ENCODE assay signal across 25 cellular contexts in the genomic region with DNA sequence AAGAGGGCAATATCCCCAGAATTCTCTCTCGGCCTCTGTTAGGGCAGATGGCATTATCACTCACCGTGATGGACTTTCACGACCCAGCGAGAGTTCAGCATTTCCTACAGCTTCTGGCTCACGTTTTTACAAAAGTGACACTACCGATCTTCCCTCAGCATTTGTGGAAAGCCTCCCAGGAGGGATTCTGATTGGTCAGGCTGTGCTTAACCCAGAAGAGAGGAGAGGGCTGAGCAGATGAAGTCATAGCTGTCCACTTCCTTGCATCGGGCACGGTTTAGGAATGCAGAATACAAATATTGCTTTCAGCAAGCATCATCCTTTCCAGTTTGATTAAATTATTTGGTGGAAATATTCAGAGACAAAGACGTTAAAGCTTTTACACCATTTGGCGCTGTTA.
"Had no signal": no experiment of that assay in that cellular context is flagged by ENCODE, and none has a peak within 500 bp of the region (broad histone marks: within the 10 kb centered on the region; RNA-seq: fewer than 3 reads in every experiment).

No MANE protein-coding gene starts in this region.

- H3K4me3 Mint-ChIP-seq: dendritic cell treated with granulocyte-macrophage colony-stimulating factor and Interleukin-4, amounts not matched to agents 40 ng/mL and 50 ng/mL, for 4 days; endodermal cell; stimulated activated naive B cell treated with anti-CD40 and anti-IgM and Interleukin-4, amounts not matched to agents 10 μg/mL and 1 μg/mL and 100 μg/mL, for 72 hours; stimulated activated naive CD8-positive, alpha-beta T cell treated with anti-CD3 and anti-CD28 coated beads, Interleukin-15, Interleukin-2, amounts not matched to agents 100 ng/mL and 50 ng/mL, for 24 hours had no signal

- H3K36me3 Mint-ChIP-seq: stimulated activated naive B cell treated with anti-CD40 and anti-IgM and Interleukin-4, amounts not matched to agents 10 μg/mL and 1 μg/mL and 100 μg/mL, for 72 hours had no signal

- DNase-seq: colonic mucosa; effector CD8-positive, alpha-beta T cell; endodermal cell; foreskin fibroblast; gastrocnemius medialis; head of caudate nucleus; left cardiac atrium; left lung; mammary epithelial cell; nucleus accumbens; psoas muscle; right cardiac atrium; sigmoid colon; spleen; stimulated activated CD4-positive, alpha-beta T cell treated with anti-CD3 and anti-CD28 coated beads, Interleukin-2, amount 100 ng/mL, for 48 hours; stimulated activated naive B cell treated with anti-CD40 and anti-IgM and Interleukin-4, amounts not matched to agents 10 μg/mL and 1 μg/mL and 100 μg/mL, for 72 hours; transverse colon had no signal

- H3K27ac ChIP-seq: colonic mucosa, epithelial cell of prostate, gastrocnemius medialis, left lung, psoas muscle, sigmoid colon, skin epidermis, spleen, thoracic aorta, transverse colon, vagina had no signal

- H3K4me1 ChIP-seq: colonic mucosa, gastrocnemius medialis, left lung, psoas muscle, sigmoid colon, spleen, transverse colon, vagina had no signal

- H3K27me3 Mint-ChIP-seq: dendritic cell treated with granulocyte-macrophage colony-stimulating factor and Interleukin-4, amounts not matched to agents 40 ng/mL and 50 ng/mL, for 4 days; stimulated activated naive CD8-positive, alpha-beta T cell treated with anti-CD3 and anti-CD28 coated beads, Interleukin-15, Interleukin-2, amounts not matched to agents 100 ng/mL and 50 ng/mL, for 24 hours had no signal

- H3K9me3 ChIP-seq: colonic mucosa, gastrocnemius medialis, psoas muscle, thoracic aorta, transverse colon, vagina had no signal

- ATAC-seq: esophagus mucosa; gastrocnemius medialis; left cardiac atrium; left lung; psoas muscle; right cardiac atrium; stimulated activated naive B cell treated with anti-CD40 and anti-IgM and Interleukin-4, amounts not matched to agents 10 μg/mL and 1 μg/mL and 100 μg/mL, for 72 hours had no signal

- H3K4me1 Mint-ChIP-seq: stimulated activated naive B cell treated with anti-CD40 and anti-IgM and Interleukin-4, amounts not matched to agents 10 μg/mL and 1 μg/mL and 100 μg/mL, for 72 hours had no signal

- H3K27ac Mint-ChIP-seq: dendritic cell treated with granulocyte-macrophage colony-stimulating factor and Interleukin-4, amounts not matched to agents 40 ng/mL and 50 ng/mL, for 4 days; endodermal cell; nephron; stimulated activated naive B cell treated with anti-CD40 and anti-IgM and Interleukin-4, amounts not matched to agents 10 μg/mL and 1 μg/mL and 100 μg/mL, for 72 hours; stimulated activated naive CD8-positive, alpha-beta T cell treated with anti-CD3 and anti-CD28 coated beads, Interleukin-15, Interleukin-2, amounts not matched to agents 100 ng/mL and 50 ng/mL, for 24 hours had no signal

- H3K36me3 ChIP-seq: colonic mucosa, gastrocnemius medialis, left lung, sigmoid colon, spleen, thoracic aorta, transverse colon, vagina had no signal

- H3K27me3 ChIP-seq: colonic mucosa, vagina had no signal

- H3K4me3 ChIP-seq: colonic mucosa, gastrocnemius medialis, left lung, psoas muscle, sigmoid colon, skin epidermis, spleen, thoracic aorta, transverse colon, vagina had no signal

- H3K9me3 Mint-ChIP-seq: dendritic cell treated with granulocyte-macrophage colony-stimulating factor and Interleukin-4, amounts not matched to agents 40 ng/mL and 50 ng/mL, for 4 days had no signal
